ENCODE assay signal across 14 cellular contexts in genomic region chr5:6261256-6261655, GRCh38.
"Had no signal": no experiment of that assay in that cellular context is flagged by ENCODE, and none has a peak within 500 bp of the region (broad histone marks: within the 10 kb centered on the region; RNA-seq: fewer than 3 reads in every experiment).

No MANE protein-coding gene starts in this region.

- H3K9me3 ChIP-seq: ascending aorta, lower lobe of right lung, pancreas, SK-N-SH, thyroid gland had no signal

- ATAC-seq: activated CD8-positive, alpha-beta memory T cell treated with anti-CD3 and anti-CD28 coated beads, Interleukin-2, amount 10 ng/mL, durations not matched to agents 7 days and 5 days; natural killer cell had no signal

- H3K27me3 Mint-ChIP-seq: activated CD8-positive, alpha-beta memory T cell treated with anti-CD3 and anti-CD28 coated beads, Interleukin-2, amount 10 ng/mL, durations not matched to agents 7 days and 5 days had no signal

- H3K4me3 Mint-ChIP-seq: activated CD8-positive, alpha-beta memory T cell treated with anti-CD3 and anti-CD28 coated beads, Interleukin-2, amount 10 ng/mL, durations not matched to agents 7 days and 5 days; natural killer cell; stimulated activated effector memory CD8-positive, alpha-beta T cell treated with anti-CD3 and anti-CD28 coated beads, Interleukin-12 subunit alpha, Interleukin-12 subunit beta, amount 100 ng/mL, for 72 hours had no signal

- H3K27ac Mint-ChIP-seq: activated CD8-positive, alpha-beta memory T cell treated with anti-CD3 and anti-CD28 coated beads, Interleukin-2, amount 10 ng/mL, durations not matched to agents 7 days and 5 days; natural killer cell; stimulated activated effector memory CD8-positive, alpha-beta T cell treated with anti-CD3 and anti-CD28 coated beads, Interleukin-12 subunit alpha, Interleukin-12 subunit beta, amount 100 ng/mL, for 72 hours had no signal

- H3K27ac ChIP-seq: ascending aorta, lower lobe of right lung, pancreas, thyroid gland had no signal

- H3K4me3 ChIP-seq: ascending aorta, lower lobe of right lung, pancreas, smooth muscle cell, thyroid gland had no signal

- DNase-seq: activated CD8-positive, alpha-beta memory T cell treated with anti-CD3 and anti-CD28 coated beads, Interleukin-2, amount 10 ng/mL, durations not matched to agents 7 days and 5 days; activated T-cell treated with anti-CD3 and anti-CD28 coated beads, Interleukin-2, amount 50 U/mL, for 1 hour; effector CD4-positive, alpha-beta T cell; foreskin melanocyte; hypothalamus; lower lobe of right lung; natural killer cell; pancreas; SK-N-SH; stimulated activated CD4-positive, alpha-beta T cell treated with anti-CD3 and anti-CD28 coated beads, Interleukin-4, amount 100 ng/mL, for 1 hour; thyroid gland had no signal

- H3K27me3 ChIP-seq: ascending aorta, pancreas, thyroid gland had no signal

- H3K4me1 Mint-ChIP-seq: activated CD8-positive, alpha-beta memory T cell treated with anti-CD3 and anti-CD28 coated beads, Interleukin-2, amount 10 ng/mL, durations not matched to agents 7 days and 5 days; natural killer cell; stimulated activated effector memory CD8-positive, alpha-beta T cell treated with anti-CD3 and anti-CD28 coated beads, Interleukin-12 subunit alpha, Interleukin-12 subunit beta, amount 100 ng/mL, for 72 hours had no signal

- H3K36me3 ChIP-seq: ascending aorta, lower lobe of right lung, pancreas, thyroid gland had no signal

- H3K4me1 ChIP-seq: lower lobe of right lung, pancreas, thyroid gland had no signal

- H3K36me3 Mint-ChIP-seq: activated CD8-positive, alpha-beta memory T cell treated with anti-CD3 and anti-CD28 coated beads, Interleukin-2, amount 10 ng/mL, durations not matched to agents 7 days and 5 days; natural killer cell; stimulated activated effector memory CD8-positive, alpha-beta T cell treated with anti-CD3 and anti-CD28 coated beads, Interleukin-12 subunit alpha, Interleukin-12 subunit beta, amount 100 ng/mL, for 72 hours had no signal
